22 cellular contexts compared by ENCODE assay signal in the genomic region with DNA sequence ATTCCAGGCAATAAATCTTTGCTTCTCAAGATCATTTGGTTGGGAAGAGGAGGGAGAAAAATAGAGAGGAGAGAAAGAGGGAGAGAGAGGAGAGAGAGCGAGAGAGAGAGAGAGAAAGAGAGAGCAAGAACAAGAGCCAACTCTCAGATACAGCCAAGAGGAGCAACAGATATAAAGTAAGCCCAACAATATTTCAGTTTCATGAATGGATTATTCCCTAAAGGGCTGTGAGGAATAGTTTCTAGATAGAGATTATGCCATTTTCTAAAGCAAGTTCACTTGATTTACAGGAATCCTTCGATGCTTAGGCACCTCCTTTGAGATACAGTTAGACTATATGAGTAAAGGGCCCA.
DNase-seq lines count a peak whose midpoint lies in the region; ATAC-seq, FAIRE-seq and TF ChIP-seq lines count a peak whose summit lies in the region.
"Had no signal": no experiment of that assay in that cellular context is flagged by ENCODE, and none has a peak within 500 bp of the region (broad histone marks: within the 10 kb centered on the region; RNA-seq: fewer than 3 reads in every experiment).

No MANE protein-coding gene starts in this region.

- no peak for TF ChIP-seq POLR2A in HepG2 (IDR thresholded peaks at IDR 0.05; ENCODE audit: insufficient read depth in 1 of 2, low read depth in 2 of 2, low read length in 2 of 2)

- DNase-seq in Calu3 (no peak), mammary epithelial cell (no peak), HepG2 (ENCODE audit: low spot score) (no peak), smooth muscle cell (lab: John Stamatoyannopoulos, UW; ENCODE audit: unreplicated experiment) (no peak), glutamatergic neuron (no peak)
- no peak for DNase-seq in activated CD4-positive, alpha-beta memory T cell treated with anti-CD3 and anti-CD28 coated beads, Interleukin-2, amount 10 ng/mL, durations not matched to agents 7 days and 5 days
- DNase-seq: activated CD8-positive, alpha-beta T cell treated with anti-CD3 and anti-CD28 coated beads, Interleukin-2, amount 10 ng/mL, durations not matched to agents 7 days and 5 days; activated naive CD4-positive, alpha-beta T cell treated with anti-CD3 and anti-CD28 coated beads, Interleukin-2, amount 50 U/mL, for 16 hours; activated T-cell treated with anti-CD3 and anti-CD28 coated beads, Interleukin-2, amount 50 U/mL, for 24 hours; CD8-positive, alpha-beta T cell; left colon; NCI-H1694 treated with DMSO at 0.1 percent for 48 hours; NCI-H2227 treated with DMSO at 0.1 percent for 48 hours; occipital lobe; T-helper 17 cell had no signal

- no TSS peak for BruUV-seq in Calu3 (replicated peaks; lab: Mats Ljungman, UMichigan)
- no TSS peak for BruUV-seq in mammary epithelial cell (replicated peaks; lab: Mats Ljungman, UMichigan)
- BruUV-seq in HepG2 (replicated peaks; lab: Mats Ljungman, UMichigan): no TSS peak

- H3K9ac ChIP-seq in mammary epithelial cell (ENCODE audit: insufficient read depth, low read length): no peak overlapping the region
- peak overlapping the region; percentile 90 for H3K9ac ChIP-seq in HepG2 (ENCODE audit: insufficient read depth, low read depth, low read length)
- no peak overlapping the region for H3K9ac ChIP-seq in smooth muscle cell (ENCODE audit: low read depth)

- H3K9me3 Mint-ChIP-seq in Calu3 (ENCODE audit: low read depth, unreplicated experiment): peaks cover 4% of the 10 kb centered on the region
- H3K9me3 Mint-ChIP-seq in activated CD4-positive, alpha-beta memory T cell treated with anti-CD3 and anti-CD28 coated beads, Interleukin-2, amount 10 ng/mL, durations not matched to agents 7 days and 5 days: no peaks in the 10 kb centered on the region
- no peaks in the 10 kb centered on the region for H3K9me3 Mint-ChIP-seq in glutamatergic neuron (ENCODE audit: unreplicated experiment)
- H3K9me3 Mint-ChIP-seq: activated T-cell treated with anti-CD3 and anti-CD28 coated beads, Interleukin-2, amount 50 U/mL, for 24 hours; CD8-positive, alpha-beta T cell had no signal

- H3K27ac Mint-ChIP-seq in Calu3 (ENCODE audit: unreplicated experiment) (peak overlapping the region; percentile 87), glutamatergic neuron (ENCODE audit: unreplicated experiment) (no peak overlapping the region)
- H3K27ac Mint-ChIP-seq in activated CD4-positive, alpha-beta memory T cell treated with anti-CD3 and anti-CD28 coated beads, Interleukin-2, amount 10 ng/mL, durations not matched to agents 7 days and 5 days: no peak overlapping the region
- H3K27ac Mint-ChIP-seq: activated CD8-positive, alpha-beta T cell treated with anti-CD3 and anti-CD28 coated beads, Interleukin-2, amount 10 ng/mL, durations not matched to agents 7 days and 5 days; activated T-cell treated with anti-CD3 and anti-CD28 coated beads, Interleukin-2, amount 50 U/mL, for 24 hours; CD8-positive, alpha-beta T cell; dendritic cell treated with granulocyte-macrophage colony-stimulating factor and Interleukin-4, amounts not matched to agents 40 ng/mL and 50 ng/mL, for 4 days; T-helper 17 cell had no signal

- peaks cover 18% of the 10 kb centered on the region for H3K36me3 Mint-ChIP-seq in Calu3 (ENCODE audit: insufficient read depth, unreplicated experiment)
- H3K36me3 Mint-ChIP-seq in activated CD4-positive, alpha-beta memory T cell treated with anti-CD3 and anti-CD28 coated beads, Interleukin-2, amount 10 ng/mL, durations not matched to agents 7 days and 5 days (ENCODE audit: low read depth): peaks cover 3% of the 10 kb centered on the region
- H3K36me3 Mint-ChIP-seq in glutamatergic neuron (ENCODE audit: unreplicated experiment): no peaks in the 10 kb centered on the region
- H3K36me3 Mint-ChIP-seq: CD8-positive, alpha-beta T cell had no signal

- no peaks in the 10 kb centered on the region for H3K9me3 ChIP-seq in mammary epithelial cell (replicated peaks; ENCODE audit: insufficient read depth, low read length)
- no peaks in the 10 kb centered on the region for H3K9me3 ChIP-seq in HepG2 (ENCODE audit: low read length)
- no peaks in the 10 kb centered on the region for H3K9me3 ChIP-seq in smooth muscle cell (replicated peaks; ENCODE audit: low read depth)
- H3K9me3 ChIP-seq: SJSA1 had no signal

- TF ChIP-seq EP300 in HepG2 (IDR thresholded peaks at IDR 0.05; ENCODE audit: low read depth in 2 of 2, low read length in 2 of 2) (no peak), HepG2 (CRISPR knock-in tag; IDR thresholded peaks at IDR 0.05; ENCODE audit: borderline replicate concordance) (no peak)

- POLR2A ChIA-PET in HepG2 (lab: Yijun Ruan, JAX): interaction anchor here (1.6 kb wide), 1 partner anchor 89 kb away, joined by 4 read pairs; no protein-coding TSS in a partner anchor
- POLR2A ChIA-PET in activated CD4-positive, alpha-beta memory T cell treated with anti-CD3 and anti-CD28 coated beads, Interleukin-2, amount 10 ng/mL, durations not matched to agents 7 days and 5 days (lab: Charles Lee): no interaction called here

- H3K4me1 Mint-ChIP-seq in Calu3 (ENCODE audit: low read depth, unreplicated experiment): peaks cover 59% of the 10 kb centered on the region
- H3K4me1 Mint-ChIP-seq in activated CD4-positive, alpha-beta memory T cell treated with anti-CD3 and anti-CD28 coated beads, Interleukin-2, amount 10 ng/mL, durations not matched to agents 7 days and 5 days: no peaks in the 10 kb centered on the region
- no peaks in the 10 kb centered on the region for H3K4me1 Mint-ChIP-seq in glutamatergic neuron (ENCODE audit: low read depth, unreplicated experiment)

- intact Hi-C loops in Calu3 (cut with micrococcal nuclease; ENCODE audit: unreplicated experiment) (loop anchor here (5.0 kb wide), 4 partner anchors 48 to 458 kb away; partner anchors contain the start of gene MAP3K1), mammary epithelial cell (cut with micrococcal nuclease) (loop anchor here (10.0 kb wide), 1 partner anchor 65 kb away; no protein-coding TSS in a partner anchor), HepG2 (cut with micrococcal nuclease; ENCODE audit: unreplicated experiment) (loop anchor here (1.0 to 5.0 kb wide), 8 partner anchors 31 to 479 kb away; partner anchors contain the start of gene MAP3K1)

- H3K4me2 ChIP-seq in mammary epithelial cell (ENCODE audit: insufficient read depth, low read depth, low read length): peak overlapping the region; percentile 10
- peak overlapping the region; percentile 90 for H3K4me2 ChIP-seq in HepG2 (ENCODE audit: low read depth, low read length)
- peak overlapping the region; percentile 42 for H3K4me2 ChIP-seq in smooth muscle cell

- H3K4me3 ChIP-seq in mammary epithelial cell (replicated peaks in 1 of 3; ENCODE audit: insufficient read depth in 1 of 3, low read depth in 2 of 3, low read length in 3 of 3): no peak overlapping the region
- peak overlapping the region in 2 of 3 experiments; percentile 28 to 53; a peak in 5 of 6 replicates for H3K4me3 ChIP-seq in HepG2 (replicated peaks in 1 of 3; ENCODE audit: insufficient read depth in 1 of 3, low read depth in 2 of 3, low read length in 3 of 3)
- H3K4me3 ChIP-seq in smooth muscle cell: no peak overlapping the region
- H3K4me3 ChIP-seq: SJSA1 had no signal

- TF ChIP-seq RAD21 in HepG2 (CRISPR knock-in tag; IDR thresholded peaks at IDR 0.05): no peak

- H3K79me2 ChIP-seq in mammary epithelial cell (ENCODE audit: insufficient read depth, low read length) (no peaks in the 10 kb centered on the region), HepG2 (ENCODE audit: insufficient read depth, low read length) (no peaks in the 10 kb centered on the region), smooth muscle cell (ENCODE audit: low read depth) (peaks cover 7% of the 10 kb centered on the region)

- peak; percentile 14 for ATAC-seq in HepG2
- no peak for ATAC-seq in HG03520 (IDR thresholded peaks at IDR 0.05; ENCODE audit: unreplicated experiment)
- no peak for ATAC-seq in HG03432 (IDR thresholded peaks at IDR 0.05; ENCODE audit: unreplicated experiment)
- ATAC-seq: activated CD8-positive, alpha-beta T cell treated with anti-CD3 and anti-CD28 coated beads, Interleukin-2, amount 10 ng/mL, durations not matched to agents 7 days and 5 days; CD8-positive, alpha-beta T cell; left colon; PC-3; T-helper 17 cell had no signal

- FAIRE-seq in HepG2 (lab: Jason Lieb, UNC): no peak
- FAIRE-seq: GM12892 had no signal

- no peak for TF ChIP-seq CTCF in Calu3 (IDR thresholded peaks at IDR 0.05; ENCODE audit: unreplicated experiment)
- TF ChIP-seq CTCF in mammary epithelial cell (conservative IDR thresholded peaks at IDR 0.05 in 1 of 2, IDR thresholded peaks at IDR 0.05 in 1 of 2; ENCODE audit: extremely low read depth in 1 of 2, insufficient read depth in 1 of 2, low read depth in 1 of 2, low read length in 2 of 2): no peak
- TF ChIP-seq CTCF in HepG2 (CRISPR knock-in tag; IDR thresholded peaks at IDR 0.05): no peak
- TF ChIP-seq CTCF in smooth muscle cell (IDR thresholded peaks at IDR 0.05; ENCODE audit: borderline replicate concordance, insufficient read depth, poor library complexity, severe bottlenecking): no peak
- TF ChIP-seq CTCF in glutamatergic neuron (IDR thresholded peaks at IDR 0.05; ENCODE audit: partially characterized antibody, unreplicated experiment): no peak

- peaks cover 7% of the 10 kb centered on the region for H3F3A ChIP-seq in smooth muscle cell (ENCODE audit: low read depth)

- peak overlapping the region; percentile 71 for H2AFZ ChIP-seq in mammary epithelial cell (ENCODE audit: low read depth, low read length)
- no peak overlapping the region for H2AFZ ChIP-seq in HepG2 (ENCODE audit: low read length)
- H2AFZ ChIP-seq in smooth muscle cell (ENCODE audit: low read depth): no peak overlapping the region

- H3K4me1 ChIP-seq in mammary epithelial cell (ENCODE audit: insufficient read depth, low read length): peaks cover 29% of the 10 kb centered on the region
- H3K4me1 ChIP-seq in HepG2 (ENCODE audit: insufficient read depth, low read length): peaks cover 63% of the 10 kb centered on the region
- H3K4me1 ChIP-seq in smooth muscle cell (ENCODE audit: low read depth): no peaks in the 10 kb centered on the region

- in situ Hi-C loops in mammary epithelial cell (cut with MboI; ENCODE audit: low sequenced_read_pairs in 2 of 2): no loop called here
- in situ Hi-C loops in HepG2 (cut with HindIII; ENCODE audit: extremely low pct_ligation_motif_present, low pct_unique_long_range_greater_than_20kb): loop anchor here (10.0 kb wide), 1 partner anchor 125 kb away; no protein-coding TSS in a partner anchor

- no peaks in the 10 kb centered on the region for H4K20me1 ChIP-seq in mammary epithelial cell (ENCODE audit: insufficient read depth, low read length)
- no peaks in the 10 kb centered on the region for H4K20me1 ChIP-seq in HepG2 (ENCODE audit: insufficient read depth, low read length)
- no peaks in the 10 kb centered on the region for H4K20me1 ChIP-seq in smooth muscle cell (ENCODE audit: low read depth)

- 57% methylated on average over 2 of the region's 2 CpGs for WGBS in mammary epithelial cell (ENCODE audit: low coverage, missing lambda C conversion rate)
- 7% methylated on average over 2 of the region's 2 CpGs for WGBS in HepG2 (ENCODE audit: low lambda C conversion rate)
- 75% methylated on average over 2 of the region's 2 CpGs for WGBS in smooth muscle cell (ENCODE audit: low lambda C conversion rate)

- H3K27me3 Mint-ChIP-seq in Calu3 (ENCODE audit: unreplicated experiment): no peaks in the 10 kb centered on the region
- no peaks in the 10 kb centered on the region for H3K27me3 Mint-ChIP-seq in activated CD4-positive, alpha-beta memory T cell treated with anti-CD3 and anti-CD28 coated beads, Interleukin-2, amount 10 ng/mL, durations not matched to agents 7 days and 5 days
- no peaks in the 10 kb centered on the region for H3K27me3 Mint-ChIP-seq in glutamatergic neuron (ENCODE audit: unreplicated experiment)
- H3K27me3 Mint-ChIP-seq: activated T-cell treated with anti-CD3 and anti-CD28 coated beads, Interleukin-2, amount 50 U/mL, for 24 hours; T-helper 17 cell had no signal

- H3K36me3 ChIP-seq in mammary epithelial cell (ENCODE audit: insufficient read depth, low read length): no peaks in the 10 kb centered on the region
- no peaks in the 10 kb centered on the region for H3K36me3 ChIP-seq in HepG2 (replicated peaks in 1 of 2; ENCODE audit: control insufficient read depth in 1 of 2, insufficient read depth in 2 of 2, low read length in 2 of 2)
- no peaks in the 10 kb centered on the region for H3K36me3 ChIP-seq in smooth muscle cell (ENCODE audit: low read depth)
- H3K36me3 ChIP-seq: brain microvascular endothelial cell, SJSA1 had no signal

- peak overlapping the region; percentile 24 for H3K4me3 Mint-ChIP-seq in Calu3 (ENCODE audit: low read depth, unreplicated experiment)
- H3K4me3 Mint-ChIP-seq in activated CD4-positive, alpha-beta memory T cell treated with anti-CD3 and anti-CD28 coated beads, Interleukin-2, amount 10 ng/mL, durations not matched to agents 7 days and 5 days: no peak overlapping the region
- no peak overlapping the region for H3K4me3 Mint-ChIP-seq in glutamatergic neuron (ENCODE audit: unreplicated experiment)
- H3K4me3 Mint-ChIP-seq: activated CD8-positive, alpha-beta T cell treated with anti-CD3 and anti-CD28 coated beads, Interleukin-2, amount 10 ng/mL, durations not matched to agents 7 days and 5 days; activated T-cell treated with anti-CD3 and anti-CD28 coated beads, Interleukin-2, amount 50 U/mL, for 24 hours; CD8-positive, alpha-beta T cell; dendritic cell treated with granulocyte-macrophage colony-stimulating factor and Interleukin-4, amounts not matched to agents 40 ng/mL and 50 ng/mL, for 4 days; T-helper 17 cell had no signal

- H3K27ac ChIP-seq in mammary epithelial cell (ENCODE audit: insufficient read depth, low read depth, low read length): no peak overlapping the region
- H3K27ac ChIP-seq in HepG2 (ENCODE audit: extremely low read length, insufficient read depth, low read length): peak overlapping the region; percentile 100
- peak overlapping the region; percentile 74 for H3K27ac ChIP-seq in smooth muscle cell (ENCODE audit: low read depth)
- H3K27ac ChIP-seq: brain microvascular endothelial cell, SJSA1 had no signal

- dilution Hi-C loops in mammary epithelial cell (cut with HindIII; ENCODE audit: low sequenced_read_pairs): no loop called here

- CTCF ChIA-PET in Calu3 (lab: Charles Lee): no interaction called here
- CTCF ChIA-PET in mammary epithelial cell (lab: Charles Lee; ENCODE audit: low non-redundant PET): no interaction called here
- CTCF ChIA-PET in HepG2 (lab: Yijun Ruan, JAX; ENCODE audit: low intra/inter-chr PET ratio, low total read pairs): no interaction called here
- CTCF ChIA-PET in activated CD4-positive, alpha-beta memory T cell treated with anti-CD3 and anti-CD28 coated beads, Interleukin-2, amount 10 ng/mL, durations not matched to agents 7 days and 5 days (lab: Charles Lee): no interaction called here

- no peaks in the 10 kb centered on the region for H3K27me3 ChIP-seq in mammary epithelial cell (ENCODE audit: insufficient read depth, low read length)
- H3K27me3 ChIP-seq in HepG2 (ENCODE audit: control insufficient read depth in 1 of 2, insufficient read depth in 2 of 2, low read length in 2 of 2): no peaks in the 10 kb centered on the region
- H3K27me3 ChIP-seq in smooth muscle cell (ENCODE audit: low read depth): no peaks in the 10 kb centered on the region
- H3K27me3 ChIP-seq: brain microvascular endothelial cell, SJSA1 had no signal

Comparison
In these comparisons a context has a peak if more than half of its experiments do, and no peak if none do; other contexts are left out.
1. H3K4me2 ChIP-seq: peak in every context shown above with its lines; median percentile 90 in HepG2; 42 in smooth muscle cell; 10 in mammary epithelial cell.
2. H3K4me3 ChIP-seq: peak in HepG2 (2 of 3); none in mammary epithelial cell (0 of 3) and smooth muscle cell (single experiment).